ENCODE assay signal across 7 cellular contexts in the genomic region with DNA sequence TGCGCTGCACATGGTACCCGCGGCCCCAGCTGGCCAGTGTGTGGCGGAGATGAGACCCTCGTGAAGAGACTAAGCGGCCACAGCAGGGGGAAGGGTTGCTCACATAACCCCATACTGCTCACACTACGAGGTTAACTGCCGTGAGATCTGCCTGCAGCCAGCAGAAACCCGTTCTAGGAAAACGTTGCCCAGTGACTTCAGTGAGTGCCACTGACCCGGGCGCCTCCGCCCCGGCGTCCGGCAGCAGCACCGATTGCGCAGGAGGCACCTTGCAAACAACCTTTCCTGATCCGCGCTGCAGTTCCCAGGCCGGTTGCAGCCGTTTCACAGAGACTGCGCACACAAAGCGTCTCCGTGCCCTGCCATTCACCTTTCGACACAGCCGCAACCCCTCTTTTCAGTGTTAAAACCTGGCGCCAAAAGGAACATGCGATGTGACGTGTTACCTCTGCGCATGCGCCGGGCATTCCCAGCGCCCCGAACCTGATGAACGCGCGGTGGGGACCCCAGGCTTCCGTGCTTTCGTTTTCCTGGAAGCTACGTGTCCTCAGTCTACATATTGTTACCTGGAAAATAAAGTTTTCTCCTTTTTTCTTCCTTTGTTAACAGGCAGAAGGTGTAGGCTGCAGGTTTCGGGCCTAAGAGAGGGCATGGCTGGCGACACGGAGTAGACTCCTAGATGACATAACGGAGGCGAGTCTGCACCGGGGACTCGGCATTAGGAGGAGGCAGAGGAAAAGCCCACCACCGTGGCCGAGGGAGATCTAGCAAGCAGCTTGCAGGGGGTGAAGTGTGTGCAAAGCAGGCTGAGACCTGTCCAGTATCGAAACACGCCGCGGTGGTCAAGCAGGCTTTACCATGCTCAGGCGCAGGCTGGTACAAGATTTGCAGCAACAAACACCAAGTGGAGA. TPM values are rescaled to one million over a fixed set of nuclear protein-coding genes. Genes with fewer than 3 reads are reported as not detected.
DNase-seq lines count a peak whose midpoint lies in the region; ATAC-seq and TF ChIP-seq lines count a peak whose summit lies in the region.

No MANE protein-coding gene starts in this region.

- peaks cover 2% of the 10 kb centered on the region for H3K27me3 Mint-ChIP-seq in activated CD4-positive, alpha-beta T cell treated with anti-CD3 and anti-CD28 coated beads, Interleukin-2, amount 10 ng/mL, durations not matched to agents 24 days and 14 days

- WGBS in lower leg skin, 2 donors = 4 to 13% methylated on average over 52 to 55 of the region's 55 CpGs

- intact Hi-C loops in activated CD4-positive, alpha-beta T cell treated with anti-CD3 and anti-CD28 coated beads, Interleukin-2, amount 10 ng/mL, durations not matched to agents 24 days and 14 days (cut with micrococcal nuclease) = loop anchor here (1.0 to 10.0 kb wide), 5 partner anchors 9 to 933 kb away; a partner anchor contains a TSS
- intact Hi-C loops in lower leg skin (cut with DNase I; ENCODE audit: low total_unique reads) = loop anchor here (10.0 kb wide), 1 partner anchor 187 kb away; no protein-coding TSS in a partner anchor

- peak overlapping the region; percentile 97 for H3K4me3 Mint-ChIP-seq in activated CD4-positive, alpha-beta T cell treated with anti-CD3 and anti-CD28 coated beads, Interleukin-2, amount 10 ng/mL, durations not matched to agents 24 days and 14 days

- no peak for TF ChIP-seq POLR2A in lower leg skin (IDR thresholded peaks at IDR 0.05)

- ATAC-seq in GM18519 (IDR thresholded peaks at IDR 0.05; ENCODE audit: low FRiP score, unreplicated experiment) (peak; percentile 56), HG03060 (IDR thresholded peaks at IDR 0.05; ENCODE audit: low read depth, unreplicated experiment) (peak; percentile 56)

- H3K4me3 ChIP-seq in lower leg skin (ENCODE audit: low read depth, poor library complexity, severe bottlenecking) = peak overlapping the region; percentile 20

- peaks cover 39% of the 10 kb centered on the region for H3K4me1 Mint-ChIP-seq in activated CD4-positive, alpha-beta T cell treated with anti-CD3 and anti-CD28 coated beads, Interleukin-2, amount 10 ng/mL, durations not matched to agents 24 days and 14 days

- TF ChIP-seq CTCF in lower leg skin (IDR thresholded peaks at IDR 0.05) = no peak

- no peaks in the 10 kb centered on the region for H3K9me3 Mint-ChIP-seq in activated CD4-positive, alpha-beta T cell treated with anti-CD3 and anti-CD28 coated beads, Interleukin-2, amount 10 ng/mL, durations not matched to agents 24 days and 14 days

- DNase-seq in NCI-H2227 (lab: John Stamatoyannopoulos, UW; ENCODE audit: unreplicated experiment) (peak; percentile 89), dermis blood vessel endothelial cell (peak; percentile 64), lower leg skin (ENCODE audit: low spot score in 2 of 2) (peak in 1 of 2 donors; percentile 36)
- peak; percentile 96 for DNase-seq in activated CD4-positive, alpha-beta T cell treated with anti-CD3 and anti-CD28 coated beads, Interleukin-2, amount 10 ng/mL, durations not matched to agents 24 days and 14 days
- peak; percentile 60 to 78 (median 61) for DNase-seq in stimulated activated CD4-positive, alpha-beta T cell treated with anti-CD3 and anti-CD28 coated beads, TNF-alpha, amount 100 ng/mL, for 24 hours (ENCODE audit: low read depth in 3 of 3)

- H3K36me3 Mint-ChIP-seq in activated CD4-positive, alpha-beta T cell treated with anti-CD3 and anti-CD28 coated beads, Interleukin-2, amount 10 ng/mL, durations not matched to agents 24 days and 14 days (ENCODE audit: low read depth) = peaks cover 21% of the 10 kb centered on the region

- peak overlapping the region; percentile 99 for H3K27ac Mint-ChIP-seq in activated CD4-positive, alpha-beta T cell treated with anti-CD3 and anti-CD28 coated beads, Interleukin-2, amount 10 ng/mL, durations not matched to agents 24 days and 14 days

RNA-seq across cellular contexts. Expression of a gene that starts 8.9 kb away (rescaled TPM):
- total RNA-seq in activated CD4-positive, alpha-beta T cell treated with anti-CD3 and anti-CD28 coated beads, Interleukin-2, amount 10 ng/mL, durations not matched to agents 24 days and 14 days = 52.8 and 60.0 TPM in 2 replicates
- total RNA-seq in dermis blood vessel endothelial cell (106 and 115 TPM in 2 replicates), lower leg skin (10 to 100 TPM; 40.8 to 69.9 (median 49.2) TPM)
